Comparison of ENCODE assay signal across 8 cellular contexts in genomic region chr12:113214938-113215400, GRCh38. TPM values are rescaled to one million over a fixed set of nuclear protein-coding genes. Genes with fewer than 3 reads are reported as not detected.
A peak's percentile ranks its signal among the peaks of the same experiment; 100 is the strongest.
DNase-seq lines count a peak whose midpoint lies in the region; ATAC-seq and TF ChIP-seq lines count a peak whose summit lies in the region.

No MANE protein-coding gene starts in this region.

- peaks cover 27% of the 10 kb centered on the region; the same call in 1 of the 2 replicates for H3K36me3 ChIP-seq in OCI-LY1 (ENCODE audit: insufficient read depth, low read length)
- H3K36me3 ChIP-seq in mucosa of rectum (ENCODE audit: control insufficient read depth in 2 of 2, insufficient read depth in 2 of 2, low read length in 2 of 2) = no peaks in the 10 kb centered on the region

- H3K4me3 Mint-ChIP-seq in chondrocyte (ENCODE audit: unreplicated experiment) = no peak overlapping the region

- no peaks in the 10 kb centered on the region for H4K20me1 ChIP-seq in OCI-LY1 (ENCODE audit: insufficient read depth, low read length)

- peak; percentile 72 for ATAC-seq in GM21786 (IDR thresholded peaks at IDR 0.05; ENCODE audit: unreplicated experiment)
- no peak for ATAC-seq in HG03139 (IDR thresholded peaks at IDR 0.05; ENCODE audit: unreplicated experiment)

- H3K27ac ChIP-seq in OCI-LY1 (ENCODE audit: low read depth, low read length, poor library complexity, severe bottlenecking) (peak overlapping the region; percentile 95), mucosa of rectum (ENCODE audit: low read depth in 2 of 2, low read length in 2 of 2) (peak overlapping the region; percentile 52 to 65)

- H3K36me3 Mint-ChIP-seq in chondrocyte (ENCODE audit: low read depth) = no peaks in the 10 kb centered on the region

- H3F3A ChIP-seq in OCI-LY1 (ENCODE audit: insufficient read depth, low read length) = 0 out of 2 replicates have a peak, but pooled peaks cover 13% of the 10 kb centered on the region

- TF ChIP-seq CTCF in AG09309 (IDR thresholded peaks at IDR 0.05; ENCODE audit: control insufficient read depth, insufficient read depth, low read depth, low read length, missing control alignments) = no peak
- TF ChIP-seq CTCF in OCI-LY1 (IDR thresholded peaks at IDR 0.05; ENCODE audit: low read length) = no peak
- peak; percentile 29 for TF ChIP-seq CTCF in chondrocyte (IDR thresholded peaks at IDR 0.05)

- no peaks in the 10 kb centered on the region for H3K9me3 ChIP-seq in OCI-LY1 (ENCODE audit: low read length)
- no peaks in the 10 kb centered on the region for H3K9me3 ChIP-seq in mucosa of rectum (ENCODE audit: control insufficient read depth in 2 of 2, low read length in 2 of 2)

- peaks cover 13% of the 10 kb centered on the region for H3K79me2 ChIP-seq in OCI-LY1 (ENCODE audit: insufficient read depth, low read length)

- DNase-seq in AG09309 (ENCODE audit: low read depth) (peak; percentile 98), chondrocyte (ENCODE audit: low spot score) (no peak), NCI-H2171 (lab: John Stamatoyannopoulos, UW) (no peak), Ammon's horn (ENCODE audit: low spot score) (no peak)

- no peak overlapping the region for H2AFZ ChIP-seq in OCI-LY1 (ENCODE audit: low read length)

- H3K9me2 ChIP-seq in OCI-LY1 (ENCODE audit: low read depth, low read length) = no peaks in the 10 kb centered on the region

- H3K4me3 ChIP-seq in AG09309 (ENCODE audit: control insufficient read depth, low read depth, low read length) = no peak overlapping the region
- peak overlapping the region; percentile 30 for H3K4me3 ChIP-seq in OCI-LY1 (ENCODE audit: low read depth, low read length, poor library complexity, severe bottlenecking)
- no peak overlapping the region for H3K4me3 ChIP-seq in mucosa of rectum (ENCODE audit: low read length in 2 of 2)

- H3K27ac Mint-ChIP-seq in chondrocyte (ENCODE audit: unreplicated experiment) = peak overlapping the region; percentile 99

- H3K9ac ChIP-seq in OCI-LY1 (ENCODE audit: low read length) = peak overlapping the region; percentile 49; the same call in 1 of the 2 replicates
- no peak overlapping the region for H3K9ac ChIP-seq in mucosa of rectum (ENCODE audit: low read depth in 1 of 2, low read length in 2 of 2)

- no peaks in the 10 kb centered on the region for H3K9me3 Mint-ChIP-seq in chondrocyte (ENCODE audit: low read depth)

- H3K27me3 Mint-ChIP-seq in chondrocyte (ENCODE audit: low read depth) = no peaks in the 10 kb centered on the region

- H3K4me1 Mint-ChIP-seq in chondrocyte (ENCODE audit: low read depth) = peaks cover 43% of the 10 kb centered on the region

- H3K27me3 ChIP-seq in OCI-LY1 (ENCODE audit: insufficient read depth, low read length) (no peaks in the 10 kb centered on the region), mucosa of rectum (ENCODE audit: control insufficient read depth in 2 of 2, insufficient read depth in 2 of 2, low read length in 2 of 2) (no peaks in the 10 kb centered on the region)

- peaks cover 95% of the 10 kb centered on the region for H3K4me1 ChIP-seq in OCI-LY1 (ENCODE audit: insufficient read depth, low read length, severe bottlenecking)
- peaks cover 8 to 11% of the 10 kb centered on the region in 2 donors for H3K4me1 ChIP-seq in mucosa of rectum (ENCODE audit: control insufficient read depth in 2 of 2, insufficient read depth in 2 of 2, low read length in 2 of 2)

- H3K4me2 ChIP-seq in OCI-LY1 (ENCODE audit: low read length) = peak overlapping the region; percentile 63

RNA-seq across cellular contexts. Expression of gene TPCN1, which starts 6.3 kb away (rescaled TPM):
- total RNA-seq in chondrocyte = 35.9 to 40.0 TPM (median 37.7 TPM) in 3 replicates

RNA-seq across cellular contexts. Expression of gene RITA1, which starts 29.4 kb away (rescaled TPM):
- total RNA-seq in chondrocyte = 15.5 to 20.2 TPM (median 16.7 TPM) in 3 replicates

RNA-seq across cellular contexts. Expression of gene DDX54, which starts 29.7 kb away (rescaled TPM):
- 44.2 to 52.7 TPM (median 44.6 TPM) in 3 replicates for total RNA-seq in chondrocyte
